In the genomic region with DNA sequence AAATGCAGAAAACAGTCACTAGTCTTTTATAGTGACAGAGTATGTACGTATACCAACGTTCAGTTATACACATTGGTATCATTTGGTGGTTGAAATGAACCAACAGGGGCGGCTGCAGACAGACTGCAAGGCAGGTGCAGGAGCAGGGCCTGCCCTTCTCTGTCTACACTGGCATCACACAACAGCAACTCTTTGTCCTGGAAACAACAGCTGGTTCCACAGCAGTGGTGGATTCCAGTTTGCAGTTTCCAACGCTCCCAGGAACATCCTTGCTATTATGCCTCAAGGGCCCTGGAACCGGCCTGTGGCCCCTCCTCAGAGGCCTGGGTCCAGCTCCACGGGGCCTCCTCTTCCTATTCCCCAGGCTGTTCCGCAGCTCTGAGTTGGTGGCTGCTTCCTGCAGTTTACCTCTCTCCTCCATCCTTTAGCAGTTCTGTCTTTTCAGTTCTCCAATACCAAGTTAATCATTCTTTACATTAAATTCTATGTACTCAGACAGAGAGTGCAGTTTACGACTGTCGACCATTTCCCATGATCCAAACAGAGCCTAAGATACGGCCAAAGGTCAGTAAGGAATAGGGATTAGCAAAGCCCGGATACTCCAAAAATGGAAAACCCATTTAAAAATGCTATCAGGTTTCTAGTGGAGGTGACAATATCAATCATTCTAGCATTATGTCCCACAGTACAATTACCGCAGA, we compare ENCODE assay signal across 14 cellular contexts.
A peak's percentile ranks its signal among the peaks of the same experiment; 100 is the strongest.
DNase-seq lines count a peak whose midpoint lies in the region; TF ChIP-seq lines count a peak whose summit lies in the region.
"Had no signal": no experiment of that assay in that cellular context is flagged by ENCODE, and none has a peak within 500 bp of the region (broad histone marks: within the 10 kb centered on the region; RNA-seq: fewer than 3 reads in every experiment).

No MANE protein-coding gene starts in this region.

- no peaks in the 10 kb centered on the region for H3K9me3 ChIP-seq in hepatocyte (ENCODE audit: low read depth)
- H3K9me3 ChIP-seq: BLaER1 had no signal

- CTCF ChIA-PET in activated naive CD4-positive, alpha-beta T cell treated with anti-CD3 and anti-CD28 coated beads, Interleukin-2, amount 10 ng/mL, durations not matched to agents 7 days and 5 days (lab: Charles Lee): no interaction called here

- no peaks in the 10 kb centered on the region for H3K27me3 ChIP-seq in hepatocyte
- H3K27me3 ChIP-seq: BLaER1 had no signal

- in situ Hi-C loops in GM13976 (cut with MboI; ENCODE audit: low sequenced_read_pairs, unreplicated experiment): no loop called here

- no peaks in the 10 kb centered on the region for H3K9me3 Mint-ChIP-seq in activated naive CD4-positive, alpha-beta T cell treated with anti-CD3 and anti-CD28 coated beads, Interleukin-2, amount 10 ng/mL, durations not matched to agents 7 days and 5 days
- no peaks in the 10 kb centered on the region for H3K9me3 Mint-ChIP-seq in nephron

- H3K9me2 ChIP-seq in hepatocyte (replicated peaks; ENCODE audit: insufficient read depth): no peaks in the 10 kb centered on the region

- no peak overlapping the region for H3K4me3 Mint-ChIP-seq in activated naive CD4-positive, alpha-beta T cell treated with anti-CD3 and anti-CD28 coated beads, Interleukin-2, amount 10 ng/mL, durations not matched to agents 7 days and 5 days
- no peak overlapping the region for H3K4me3 Mint-ChIP-seq in nephron
- H3K4me3 Mint-ChIP-seq: GM23338 had no signal

- H3K36me3 ChIP-seq in hepatocyte (replicated peaks; ENCODE audit: insufficient read depth, low read depth): no peaks in the 10 kb centered on the region

- no peak overlapping the region for H2AFZ ChIP-seq in hepatocyte
- H2AFZ ChIP-seq: GM23338 had no signal

- H3K79me2 ChIP-seq in hepatocyte: no peaks in the 10 kb centered on the region

- 68% methylated on average over 12 of the region's 12 CpGs for WGBS in hepatocyte (ENCODE audit: low lambda C conversion rate, missing lambda C conversion rate)

- peaks cover 27% of the 10 kb centered on the region for H3K4me1 ChIP-seq in hepatocyte (ENCODE audit: insufficient read depth)
- H3K4me1 ChIP-seq: BLaER1 had no signal

- no peak overlapping the region for H3K4me3 ChIP-seq in hepatocyte
- H3K4me3 ChIP-seq: BLaER1, GM12878, GM23338 had no signal

- H3K4me2 ChIP-seq in hepatocyte: peak overlapping the region; percentile 49
- H3K4me2 ChIP-seq: BLaER1, GM23338 had no signal

- no peaks in the 10 kb centered on the region for H4K20me1 ChIP-seq in hepatocyte (ENCODE audit: insufficient read depth, poor library complexity, severe bottlenecking)
- H4K20me1 ChIP-seq: BLaER1 had no signal

- H3K27ac ChIP-seq in hepatocyte: peak overlapping the region; percentile 63
- H3K27ac ChIP-seq: BLaER1 had no signal

- H3K27ac Mint-ChIP-seq in activated naive CD4-positive, alpha-beta T cell treated with anti-CD3 and anti-CD28 coated beads, Interleukin-2, amount 10 ng/mL, durations not matched to agents 7 days and 5 days: peak overlapping the region; percentile 1
- H3K27ac Mint-ChIP-seq in nephron: peak overlapping the region in 2 of 3 experiments; percentile 11 to 82
- H3K27ac Mint-ChIP-seq: GM23338 had no signal

- no peak for TF ChIP-seq CTCF in hepatocyte (IDR thresholded peaks at IDR 0.05; ENCODE audit: poor library complexity)
- no peak for TF ChIP-seq CTCF in nephron (IDR thresholded peaks at IDR 0.05; ENCODE audit: unreplicated experiment in 3 of 3)
- no peak for TF ChIP-seq CTCF in GM13976 (IDR thresholded peaks at IDR 0.05; ENCODE audit: borderline replicate concordance, control extremely low read depth, extremely low read depth, insufficient read depth, missing control alignments)

- H3K27me3 Mint-ChIP-seq in activated naive CD4-positive, alpha-beta T cell treated with anti-CD3 and anti-CD28 coated beads, Interleukin-2, amount 10 ng/mL, durations not matched to agents 7 days and 5 days: no peaks in the 10 kb centered on the region
- no peaks in the 10 kb centered on the region for H3K27me3 Mint-ChIP-seq in nephron (ENCODE audit: low read depth)

- peaks cover 15% of the 10 kb centered on the region for H3K36me3 Mint-ChIP-seq in activated naive CD4-positive, alpha-beta T cell treated with anti-CD3 and anti-CD28 coated beads, Interleukin-2, amount 10 ng/mL, durations not matched to agents 7 days and 5 days
- peaks cover 49% of the 10 kb centered on the region for H3K36me3 Mint-ChIP-seq in nephron (ENCODE audit: low read depth)

- no peak for DNase-seq in activated naive CD4-positive, alpha-beta T cell treated with anti-CD3 and anti-CD28 coated beads, Interleukin-2, amount 10 ng/mL, durations not matched to agents 7 days and 5 days
- no peak for DNase-seq in activated naive CD4-positive, alpha-beta T cell (lab: John Stamatoyannopoulos, UW)
- no peak for DNase-seq in hepatocyte (ENCODE audit: low spot score)
- DNase-seq in GM19240 (ENCODE audit: insufficient read length, low spot score): no peak
- no peak for DNase-seq in GM13976 (ENCODE audit: low spot score)
- no peak for DNase-seq in stimulated activated CD4-positive, alpha-beta T cell treated with anti-CD3 and anti-CD28 coated beads, Interleukin-2, amount 100 ng/mL, for 24 hours
- DNase-seq: 8988T, AML-193, DMS79, H7 had no signal

- no peaks in the 10 kb centered on the region for H3K4me1 Mint-ChIP-seq in activated naive CD4-positive, alpha-beta T cell treated with anti-CD3 and anti-CD28 coated beads, Interleukin-2, amount 10 ng/mL, durations not matched to agents 7 days and 5 days
- H3K4me1 Mint-ChIP-seq in nephron: peaks cover 36% of the 10 kb centered on the region
- H3K4me1 Mint-ChIP-seq: GM23338 had no signal
